ENCODE assay signal across 10 cellular contexts in the genomic region with DNA sequence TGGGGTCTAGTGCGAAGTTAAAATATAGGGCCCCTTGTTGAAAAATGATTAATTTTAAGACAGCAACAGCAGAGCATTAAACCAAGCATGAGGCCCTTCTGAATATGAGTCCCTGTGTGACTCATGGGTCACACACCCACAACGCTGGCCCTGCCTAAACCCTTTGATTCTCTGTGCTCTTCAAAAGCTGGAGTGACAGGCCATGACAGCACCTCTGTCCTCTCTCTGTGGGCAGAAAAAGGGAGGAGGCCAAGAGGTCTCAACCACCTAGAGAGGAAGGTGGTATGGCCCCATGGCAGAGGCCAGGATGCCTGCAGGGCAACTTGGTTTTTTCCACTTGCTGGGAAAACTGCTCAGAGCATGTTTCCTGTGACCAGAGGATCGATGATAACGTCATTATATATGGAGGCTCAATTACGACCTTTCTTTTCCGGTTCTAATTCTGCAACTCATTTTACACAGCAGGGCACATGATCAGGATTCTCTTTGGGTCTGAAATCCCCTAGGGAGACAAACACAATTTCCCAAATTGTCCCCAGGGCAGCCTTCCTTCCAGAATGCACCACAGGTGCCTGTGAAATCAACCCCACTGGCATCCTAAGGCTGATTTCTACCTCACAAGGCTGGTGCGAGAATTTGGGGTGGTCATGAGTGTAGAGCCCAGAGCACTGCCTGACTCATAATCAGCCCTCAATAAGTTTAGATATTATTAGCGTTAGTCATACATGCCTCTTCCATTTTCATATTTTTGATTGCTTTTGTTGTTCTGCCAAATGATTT.
A peak's percentile ranks its signal among the peaks of the same experiment; 100 is the strongest.
DNase-seq lines count a peak whose midpoint lies in the region; ATAC-seq and TF ChIP-seq lines count a peak whose summit lies in the region.
"Had no signal": no experiment of that assay in that cellular context is flagged by ENCODE, and none has a peak within 500 bp of the region (broad histone marks: within the 10 kb centered on the region; RNA-seq: fewer than 3 reads in every experiment).

No MANE protein-coding gene starts in this region.

- no peak for ATAC-seq in GM18517 (IDR thresholded peaks at IDR 0.05; ENCODE audit: unreplicated experiment)

- H3K36me3 ChIP-seq in OCI-LY7 (ENCODE audit: insufficient read depth, low read length) = no peaks in the 10 kb centered on the region

- CTCF ChIA-PET in RWPE1 (lab: Yijun Ruan, JAX) = no interaction called here
- CTCF ChIA-PET in OCI-LY7 (lab: Charles Lee; ENCODE audit: unreplicated experiment) = interaction anchor here (0.6 kb wide), 1 partner anchor 55 kb away, joined by 3 read pairs; no protein-coding TSS in a partner anchor

- no TSS peak for BruUV-seq in OCI-LY7 (replicated peaks; lab: Mats Ljungman, UMichigan)

- POLR2A ChIA-PET in RWPE1 (lab: Yijun Ruan, JAX; ENCODE audit: low non-redundant PET) = no interaction called here
- POLR2A ChIA-PET in OCI-LY7 (lab: Charles Lee) = no interaction called here

- H2AFZ ChIP-seq in OCI-LY7 (ENCODE audit: low read length) = no peak overlapping the region

- H4K20me1 ChIP-seq in OCI-LY7 (ENCODE audit: insufficient read depth, low read length) = no peaks in the 10 kb centered on the region

- TF ChIP-seq CTCF in RWPE1 (conservative IDR thresholded peaks at IDR 0.05; ENCODE audit: low read depth) = no peak
- no peak for TF ChIP-seq CTCF in OCI-LY7 (conservative IDR thresholded peaks at IDR 0.05; ENCODE audit: low read length)

- H3K9me2 ChIP-seq in OCI-LY7 (ENCODE audit: insufficient read depth, low read length) = no peaks in the 10 kb centered on the region

- intact Hi-C loops in OCI-LY7 (cut with micrococcal nuclease; ENCODE audit: unreplicated experiment) = no loop called here

- H3K4me1 ChIP-seq in OCI-LY7 (ENCODE audit: insufficient read depth, low read length, poor library complexity, severe bottlenecking) = no peaks in the 10 kb centered on the region

- H3K79me2 ChIP-seq in OCI-LY7 (ENCODE audit: insufficient read depth, low read depth, low read length) = no peaks in the 10 kb centered on the region

- DNase-seq in DMS53 (lab: John Stamatoyannopoulos, UW) = peak; percentile 46
- no peak for DNase-seq in DMS53 treated with DMSO at 0.1 percent for 48 hours (lab: John Stamatoyannopoulos, UW; ENCODE audit: unreplicated experiment)
- DNase-seq in RWPE1 (ENCODE audit: low spot score) = peak; percentile 68
- DNase-seq in epithelial cell of prostate (ENCODE audit: low read depth, low spot score) = no peak
- DNase-seq in stimulated activated CD8-positive, alpha-beta memory T cell treated with anti-CD3 and anti-CD28 coated beads, Interleukin-2, amount 100 ng/mL, for 48 hours (ENCODE audit: low read depth in 2 of 2) = peak; percentile 44 to 46
- DNase-seq in KG1 (lab: John Stamatoyannopoulos, UW) = no peak
- DNase-seq in OCI-LY7 (ENCODE audit: low spot score) = no peak

- no peak overlapping the region for H3K4me2 ChIP-seq in OCI-LY7 (ENCODE audit: low read length)

- H3K27ac ChIP-seq in RWPE1 = peak overlapping the region; percentile 73
- peak overlapping the region; percentile 64 for H3K27ac ChIP-seq in epithelial cell of prostate
- no peak overlapping the region for H3K27ac ChIP-seq in OCI-LY7 (ENCODE audit: low read depth, low read length, poor library complexity, severe bottlenecking)
- H3K27ac ChIP-seq: 22Rv1, VCaP had no signal

- H3K9me3 ChIP-seq in OCI-LY7 (ENCODE audit: low read length) = no peaks in the 10 kb centered on the region

- H3K4me3 ChIP-seq in OCI-LY7 (ENCODE audit: low read depth, low read length, poor library complexity, severe bottlenecking) = no peak overlapping the region

Comparison
In these comparisons a context has a peak if more than half of its experiments do, and no peak if none do; other contexts are left out.
1. DNase-seq: peak in DMS53 (single experiment), RWPE1 (single experiment) and stimulated activated CD8-positive, alpha-beta memory T cell treated with anti-CD3 and anti-CD28 coated beads, Interleukin-2, amount 100 ng/mL, for 48 hours (2 of 2); none in DMS53 treated with DMSO at 0.1 percent for 48 hours (single experiment), epithelial cell of prostate (single experiment), KG1 (single experiment) and OCI-LY7 (single experiment).